In genomic region chr5:11902304-11902703, GRCh38 we compare ENCODE assay signal across 22 cellular contexts. TPM values are rescaled to one million over a fixed set of nuclear protein-coding genes. Genes with fewer than 3 reads are reported as not detected.
DNase-seq lines count a peak whose midpoint lies in the region; ATAC-seq and TF ChIP-seq lines count a peak whose summit lies in the region.
"Had no signal": no experiment of that assay in that cellular context is flagged by ENCODE, and none has a peak within 500 bp of the region (broad histone marks: within the 10 kb centered on the region; RNA-seq: fewer than 3 reads in every experiment).

No MANE protein-coding gene starts in this region.

- peaks cover 29% of the 10 kb centered on the region for H3K79me2 ChIP-seq in neural progenitor cell (ENCODE audit: low read depth)

- H2AFZ ChIP-seq in neural progenitor cell (replicated peaks), result no peak overlapping the region

- H3K27ac ChIP-seq in ectodermal cell (ENCODE audit: insufficient read depth, low read depth, low read length, poor library complexity, severe bottlenecking) (no peak overlapping the region), neural progenitor cell (no peak overlapping the region)
- H3K27ac ChIP-seq: A549, C4-2B, left ventricle myocardium inferior, transverse colon had no signal

- H4K20me1 ChIP-seq in neural progenitor cell (ENCODE audit: low read depth), result peaks cover 24% of the 10 kb centered on the region

- H3K27me3 ChIP-seq in ectodermal cell (ENCODE audit: control insufficient read depth, insufficient read depth, low read length, poor library complexity, severe bottlenecking), result peaks cover 43% of the 10 kb centered on the region
- H3K27me3 ChIP-seq in neural progenitor cell, result peaks cover 59% of the 10 kb centered on the region

- peak overlapping the region; percentile 93 for H3K4me2 ChIP-seq in neural progenitor cell

- intact Hi-C loops in Calu3 (cut with micrococcal nuclease; ENCODE audit: unreplicated experiment), result loop anchor here (2.0 to 10.0 kb wide), 5 partner anchors 50 to 638 kb away; no protein-coding TSS in a partner anchor
- intact Hi-C loops in activated T-helper 2 cell treated with anti-CD3 and anti-CD28 coated beads, Interferon-gamma antibody, Interleukin-2, Interleukin-4, amounts not matched to agents 10 μg/mL and 5 μg/mL and 100 μg/mL, durations not matched to agents 14 hours and 24 hours and 36 hours (cut with micrococcal nuclease), result no loop called here

- WGBS in ectodermal cell, 2 experiments, result 60 to 64% methylated on average over 6 of the region's 6 CpGs

- peaks cover 13% of the 10 kb centered on the region for H3K27me3 Mint-ChIP-seq in Calu3 (ENCODE audit: unreplicated experiment)
- H3K27me3 Mint-ChIP-seq in neural progenitor cell (ENCODE audit: insufficient read depth, low read depth), result peaks cover 4% of the 10 kb centered on the region
- H3K27me3 Mint-ChIP-seq in activated T-helper 2 cell treated with anti-CD3 and anti-CD28 coated beads, Interferon-gamma antibody, Interleukin-2, Interleukin-4, amounts not matched to agents 10 μg/mL and 5 μg/mL and 100 μg/mL, durations not matched to agents 14 hours and 24 hours and 36 hours (ENCODE audit: low read depth), result peaks cover 32% of the 10 kb centered on the region

- H3K27ac Mint-ChIP-seq in Calu3 (ENCODE audit: unreplicated experiment) (no peak overlapping the region), neural progenitor cell (no peak overlapping the region)
- H3K27ac Mint-ChIP-seq in activated T-helper 2 cell treated with anti-CD3 and anti-CD28 coated beads, Interferon-gamma antibody, Interleukin-2, Interleukin-4, amounts not matched to agents 10 μg/mL and 5 μg/mL and 100 μg/mL, durations not matched to agents 14 hours and 24 hours and 36 hours, result no peak overlapping the region
- H3K27ac Mint-ChIP-seq: activated CD8-positive, alpha-beta T cell treated with anti-CD3 and anti-CD28 coated beads for 36 hours; activated naive CD8-positive, alpha-beta T cell treated with anti-CD3 and anti-CD28 coated beads for 36 hours; activated T-cell treated with anti-CD3 and anti-CD28 coated beads, Interleukin-2, amount 50 U/mL, for 72 hours; stimulated activated memory B cell treated with anti-CD40 and anti-IgM and Interleukin-4, amounts not matched to agents 10 μg/mL and 1 μg/mL and 100 μg/mL, for 72 hours; T-cell had no signal

- H3K9me3 ChIP-seq in ectodermal cell (ENCODE audit: control insufficient read depth, low read length) (no peaks in the 10 kb centered on the region), neural progenitor cell (ENCODE audit: low read depth) (no peaks in the 10 kb centered on the region)
- H3K9me3 ChIP-seq: A549, transverse colon had no signal

- H3K4me3 Mint-ChIP-seq in Calu3 (ENCODE audit: low read depth, unreplicated experiment) (peak overlapping the region; percentile 53), neural progenitor cell (peak overlapping the region; percentile 85)
- H3K4me3 Mint-ChIP-seq in activated T-helper 2 cell treated with anti-CD3 and anti-CD28 coated beads, Interferon-gamma antibody, Interleukin-2, Interleukin-4, amounts not matched to agents 10 μg/mL and 5 μg/mL and 100 μg/mL, durations not matched to agents 14 hours and 24 hours and 36 hours (ENCODE audit: low read depth), result no peak overlapping the region
- H3K4me3 Mint-ChIP-seq: activated CD8-positive, alpha-beta T cell treated with anti-CD3 and anti-CD28 coated beads for 36 hours; activated naive CD8-positive, alpha-beta T cell treated with anti-CD3 and anti-CD28 coated beads for 36 hours; stimulated activated memory B cell treated with anti-CD40 and anti-IgM and Interleukin-4, amounts not matched to agents 10 μg/mL and 1 μg/mL and 100 μg/mL, for 72 hours had no signal

- TF ChIP-seq CTCF in Calu3 (IDR thresholded peaks at IDR 0.05; ENCODE audit: unreplicated experiment) (no peak), neural progenitor cell (IDR thresholded peaks at IDR 0.05) (no peak)

- BruUV-seq in Calu3 (replicated peaks; lab: Mats Ljungman, UMichigan), result no TSS peak

- no peak for ATAC-seq in GM21381 (IDR thresholded peaks at IDR 0.05; ENCODE audit: unreplicated experiment)
- ATAC-seq: A549; activated CD8-positive, alpha-beta T cell treated with anti-CD3 and anti-CD28 coated beads for 36 hours; activated T-cell treated with anti-CD3 and anti-CD28 coated beads, Interleukin-2, amount 50 U/mL, for 72 hours; stimulated activated memory B cell treated with anti-CD40 and anti-IgM and Interleukin-4, amounts not matched to agents 10 μg/mL and 1 μg/mL and 100 μg/mL, for 72 hours; T-cell had no signal

- H3K9me3 Mint-ChIP-seq in Calu3 (ENCODE audit: low read depth, unreplicated experiment) (no peaks in the 10 kb centered on the region), neural progenitor cell (no peaks in the 10 kb centered on the region)
- no peaks in the 10 kb centered on the region for H3K9me3 Mint-ChIP-seq in activated T-helper 2 cell treated with anti-CD3 and anti-CD28 coated beads, Interferon-gamma antibody, Interleukin-2, Interleukin-4, amounts not matched to agents 10 μg/mL and 5 μg/mL and 100 μg/mL, durations not matched to agents 14 hours and 24 hours and 36 hours
- H3K9me3 Mint-ChIP-seq: activated CD8-positive, alpha-beta T cell treated with anti-CD3 and anti-CD28 coated beads for 36 hours; stimulated activated memory B cell treated with anti-CD40 and anti-IgM and Interleukin-4, amounts not matched to agents 10 μg/mL and 1 μg/mL and 100 μg/mL, for 72 hours had no signal

- H3F3A ChIP-seq in neural progenitor cell (ENCODE audit: low read depth), result peaks cover 28% of the 10 kb centered on the region

- H3K36me3 ChIP-seq in ectodermal cell (ENCODE audit: control insufficient read depth, insufficient read depth, low read length) (no peaks in the 10 kb centered on the region), neural progenitor cell (no peaks in the 10 kb centered on the region)
- H3K36me3 ChIP-seq: left ventricle myocardium inferior, transverse colon had no signal

- H3K36me3 Mint-ChIP-seq in Calu3 (ENCODE audit: insufficient read depth, unreplicated experiment) (peaks cover 25% of the 10 kb centered on the region), neural progenitor cell (no peaks in the 10 kb centered on the region)
- H3K36me3 Mint-ChIP-seq in activated T-helper 2 cell treated with anti-CD3 and anti-CD28 coated beads, Interferon-gamma antibody, Interleukin-2, Interleukin-4, amounts not matched to agents 10 μg/mL and 5 μg/mL and 100 μg/mL, durations not matched to agents 14 hours and 24 hours and 36 hours (ENCODE audit: low read depth), result no peaks in the 10 kb centered on the region
- H3K36me3 Mint-ChIP-seq: activated naive CD8-positive, alpha-beta T cell treated with anti-CD3 and anti-CD28 coated beads for 36 hours; stimulated activated memory B cell treated with anti-CD40 and anti-IgM and Interleukin-4, amounts not matched to agents 10 μg/mL and 1 μg/mL and 100 μg/mL, for 72 hours; T-cell had no signal

- DNase-seq in Calu3, result no peak
- DNase-seq in SK-N-DZ (ENCODE audit: low spot score), result peak; percentile 68
- DNase-seq in neural progenitor cell (ENCODE audit: low spot score), result peak; percentile 39
- no peak for DNase-seq in NCI-H1694 treated with DMSO at 0.1 percent for 48 hours (lab: John Stamatoyannopoulos, UW)
- no peak for DNase-seq in activated T-helper 2 cell treated with anti-CD3 and anti-CD28 coated beads, Interferon-gamma antibody, Interleukin-2, Interleukin-4, amounts not matched to agents 10 μg/mL and 5 μg/mL and 100 μg/mL, durations not matched to agents 14 hours and 24 hours and 36 hours (ENCODE audit: low spot score)
- DNase-seq in foreskin melanocyte, result no peak
- DNase-seq: activated CD8-positive, alpha-beta T cell treated with anti-CD3 and anti-CD28 coated beads for 36 hours; activated naive CD8-positive, alpha-beta T cell treated with anti-CD3 and anti-CD28 coated beads for 36 hours; activated T-cell treated with anti-CD3 and anti-CD28 coated beads, Interleukin-2, amount 50 U/mL, for 72 hours; central memory CD4-positive, alpha-beta T cell; HCEC 1CT; left ventricle myocardium inferior; NCI-H1436; NCI-H345; T-cell; transverse colon had no signal

- H3K4me1 ChIP-seq in ectodermal cell (ENCODE audit: control insufficient read depth, insufficient read depth, low read length), result peaks cover 6% of the 10 kb centered on the region
- peaks cover 28% of the 10 kb centered on the region for H3K4me1 ChIP-seq in neural progenitor cell

- H3K4me1 Mint-ChIP-seq in Calu3 (ENCODE audit: low read depth, unreplicated experiment) (peaks cover 9% of the 10 kb centered on the region), neural progenitor cell (peaks cover 41% of the 10 kb centered on the region)
- H3K4me1 Mint-ChIP-seq in activated T-helper 2 cell treated with anti-CD3 and anti-CD28 coated beads, Interferon-gamma antibody, Interleukin-2, Interleukin-4, amounts not matched to agents 10 μg/mL and 5 μg/mL and 100 μg/mL, durations not matched to agents 14 hours and 24 hours and 36 hours (ENCODE audit: low read depth), result no peaks in the 10 kb centered on the region
- H3K4me1 Mint-ChIP-seq: activated naive CD8-positive, alpha-beta T cell treated with anti-CD3 and anti-CD28 coated beads for 36 hours had no signal

- CTCF ChIA-PET in Calu3 (lab: Charles Lee), result no interaction called here

- H3K4me3 ChIP-seq in ectodermal cell (ENCODE audit: insufficient read depth, low read depth, low read length) (peak overlapping the region; percentile 80), neural progenitor cell (peak overlapping the region; percentile 84)
- H3K4me3 ChIP-seq: transverse colon had no signal

- H3K9ac ChIP-seq in neural progenitor cell, result no peak overlapping the region

RNA-seq across cellular contexts. Expression of gene CTNND2, which starts 1.9 kb away (rescaled TPM):
- total RNA-seq in Calu3 (2022) (19.6 and 23.0 TPM in 2 replicates), neural progenitor cell (ENCODE audit: low replicate concordance) (13.9 and 14.2 TPM in 2 replicates)
- 37.8 and 43.1 TPM in 2 replicates for polyA plus RNA-seq in SK-N-DZ (2014; cell fraction: cytosol; rRNA removed)
- 14.9 and 21.0 TPM in 2 replicates for polyA plus RNA-seq in SK-N-DZ (2014; cell fraction: nucleus; rRNA removed)
- 37.5 TPM for polyA plus RNA-seq in ectodermal cell (2013, experiment 1 of 4)
- polyA plus RNA-seq in ectodermal cell (2013, experiment 2 of 4), result 36.0 TPM
- polyA plus RNA-seq in ectodermal cell (2013, experiment 3 of 4), result 37.2 TPM
- polyA plus RNA-seq in ectodermal cell (2013, experiment 4 of 4), result 43.8 TPM
- total RNA-seq in activated T-helper 2 cell treated with anti-CD3 and anti-CD28 coated beads, Interferon-gamma antibody, Interleukin-2, Interleukin-4, amounts not matched to agents 10 μg/mL and 5 μg/mL and 100 μg/mL, durations not matched to agents 14 hours and 24 hours and 36 hours, result not detected in 2 replicates
- total RNA-seq: activated CD8-positive, alpha-beta T cell treated with anti-CD3 and anti-CD28 coated beads for 36 hours; activated naive CD8-positive, alpha-beta T cell treated with anti-CD3 and anti-CD28 coated beads for 36 hours; activated T-cell treated with anti-CD3 and anti-CD28 coated beads, Interleukin-2, amount 50 U/mL, for 72 hours; LHCN-M2 had no signal
- polyA plus RNA-seq: A549 had no signal

Comparison
In these comparisons a context has a peak if more than half of its experiments do, and no peak if none do; other contexts are left out.
1. DNase-seq: peak in SK-N-DZ (single experiment) and neural progenitor cell (single experiment); none in Calu3 (single experiment), NCI-H1694 treated with DMSO at 0.1 percent for 48 hours (single experiment), activated T-helper 2 cell treated with anti-CD3 and anti-CD28 coated beads, Interferon-gamma antibody, Interleukin-2, Interleukin-4, amounts not matched to agents 10 μg/mL and 5 μg/mL and 100 μg/mL, durations not matched to agents 14 hours and 24 hours and 36 hours (single experiment) and foreskin melanocyte (single experiment).
2. RNA of gene CTNND2, which starts 1.9 kb away (total RNA-seq): 19.6 to 23.0 TPM in Calu3 and 13.9 to 14.2 TPM in neural progenitor cell; not detected in activated T-helper 2 cell treated with anti-CD3 and anti-CD28 coated beads, Interferon-gamma antibody, Interleukin-2, Interleukin-4, amounts not matched to agents 10 μg/mL and 5 μg/mL and 100 μg/mL, durations not matched to agents 14 hours and 24 hours and 36 hours; every median in the first group is over 10 times any median in the second.